ENCODE assay signal across 1 cellular context in the genomic region with DNA sequence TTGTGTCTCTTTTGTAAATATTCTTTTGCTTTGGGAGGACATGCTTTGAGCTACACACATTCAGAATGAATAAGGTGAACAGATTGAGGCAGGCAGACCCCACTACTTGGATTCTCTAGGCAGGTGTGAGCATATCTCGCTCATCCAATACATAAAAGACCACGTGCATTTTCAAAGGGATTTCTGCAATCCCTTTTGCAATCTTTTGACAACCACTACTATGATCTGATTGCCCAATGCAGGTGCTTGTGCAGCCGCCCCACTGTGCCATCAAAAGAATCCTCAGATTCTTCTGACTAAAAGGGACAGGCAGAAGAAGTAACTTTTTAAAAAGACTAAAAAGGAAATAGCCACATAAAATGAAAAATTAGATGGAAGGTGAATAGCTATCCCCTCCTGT.
A peak's percentile ranks its signal among the peaks of the same experiment; 100 is the strongest.
TF ChIP-seq lines count a peak whose summit lies in the region.

No MANE protein-coding gene starts in this region.

TF ChIP-seq in HepG2, 621 proteins besides CTCF, POLR2A, EP300 and RAD21 (continued from another document and continues in another):
- TF ChIP-seq, protein P1, sequence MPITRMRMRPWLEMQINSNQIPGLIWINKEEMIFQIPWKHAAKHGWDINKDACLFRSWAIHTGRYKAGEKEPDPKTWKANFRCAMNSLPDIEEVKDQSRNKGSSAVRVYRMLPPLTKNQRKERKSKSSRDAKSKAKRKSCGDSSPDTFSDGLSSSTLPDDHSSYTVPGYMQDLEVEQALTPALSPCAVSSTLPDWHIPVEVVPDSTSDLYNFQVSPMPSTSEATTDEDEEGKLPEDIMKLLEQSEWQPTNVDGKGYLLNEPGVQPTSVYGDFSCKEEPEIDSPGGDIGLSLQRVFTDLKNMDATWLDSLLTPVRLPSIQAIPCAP (CRISPR knock-in tag; IDR thresholded peaks at IDR 0.05; ENCODE audit: low read depth) = no peak
- TF ChIP-seq CBFB (CRISPR knock-in tag; IDR thresholded peaks at IDR 0.05) (no peak), IRF2 (CRISPR knock-in tag; IDR thresholded peaks at IDR 0.05) (no peak), RARA (CRISPR knock-in tag; IDR thresholded peaks at IDR 0.05) (peak; percentile 31; the same call in 1 of the 2 replicates), ZMYM3 (CRISPR knock-in tag; IDR thresholded peaks at IDR 0.05) (no peak), MXD4 (CRISPR knock-in tag; IDR thresholded peaks at IDR 0.05) (peak; percentile 53; the same call in 1 of the 2 replicates), ZBTB3 (CRISPR knock-in tag; IDR thresholded peaks at IDR 0.05; ENCODE audit: borderline replicate concordance, low read depth) (no peak), HHEX (CRISPR knock-in tag; IDR thresholded peaks at IDR 0.05) (no peak), CEBPB (IDR thresholded peaks at IDR 0.05; ENCODE audit: borderline replicate concordance, low read depth, low read length) (peak; percentile 97), KMT2B (CRISPR knock-in tag; IDR thresholded peaks at IDR 0.05) (no peak), DMAP1 (CRISPR knock-in tag; IDR thresholded peaks at IDR 0.05) (peak; percentile 32; the same call in 1 of the 2 replicates), TBP (CRISPR knock-in tag; IDR thresholded peaks at IDR 0.05) (no peak), ADNP (CRISPR knock-in tag; IDR thresholded peaks at IDR 0.05) (no peak), NCOA2 (CRISPR knock-in tag; IDR thresholded peaks at IDR 0.05) (peak; percentile 83), SOX6 (IDR thresholded peaks at IDR 0.05) (no peak), SOX6 (CRISPR knock-in tag; IDR thresholded peaks at IDR 0.05) (peak; percentile 69), SCMH1 (CRISPR knock-in tag; IDR thresholded peaks at IDR 0.05; ENCODE audit: borderline replicate concordance) (no peak), HMG20A (CRISPR knock-in tag; IDR thresholded peaks at IDR 0.05; ENCODE audit: borderline replicate concordance) (peak; percentile 82), U2AF2 (IDR thresholded peaks at IDR 0.05; ENCODE audit: low read depth, low read length) (no peak), ISL2 (CRISPR knock-in tag; IDR thresholded peaks at IDR 0.05) (peak; percentile 77), ZNF343 (CRISPR knock-in tag; IDR thresholded peaks at IDR 0.05) (no peak), PCBP2 (optimal IDR thresholded peaks at IDR 0.05; ENCODE audit: low read depth, low read length, poor library complexity, severe bottlenecking) (no peak), HNF4G (IDR thresholded peaks at IDR 0.05; ENCODE audit: borderline replicate concordance, low read depth, low read length) (0 out of 2 replicates have a peak, but pooled peaks have one; percentile 17), HNF4G (CRISPR knock-in tag; IDR thresholded peaks at IDR 0.05; ENCODE audit: borderline replicate concordance, low read depth) (no peak), ZNF674 (CRISPR knock-in tag; IDR thresholded peaks at IDR 0.05; ENCODE audit: low read depth) (no peak)
- TF ChIP-seq, protein P2, sequence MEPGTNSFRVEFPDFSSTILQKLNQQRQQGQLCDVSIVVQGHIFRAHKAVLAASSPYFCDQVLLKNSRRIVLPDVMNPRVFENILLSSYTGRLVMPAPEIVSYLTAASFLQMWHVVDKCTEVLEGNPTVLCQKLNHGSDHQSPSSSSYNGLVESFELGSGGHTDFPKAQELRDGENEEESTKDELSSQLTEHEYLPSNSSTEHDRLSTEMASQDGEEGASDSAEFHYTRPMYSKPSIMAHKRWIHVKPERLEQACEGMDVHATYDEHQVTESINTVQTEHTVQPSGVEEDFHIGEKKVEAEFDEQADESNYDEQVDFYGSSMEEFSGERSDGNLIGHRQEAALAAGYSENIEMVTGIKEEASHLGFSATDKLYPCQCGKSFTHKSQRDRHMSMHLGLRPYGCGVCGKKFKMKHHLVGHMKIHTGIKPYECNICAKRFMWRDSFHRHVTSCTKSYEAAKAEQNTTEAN (CRISPR knock-in tag; conservative IDR thresholded peaks at IDR 0.05) = peak; percentile 71; the same call in 1 of the 2 replicates
- TF ChIP-seq, protein P3, sequence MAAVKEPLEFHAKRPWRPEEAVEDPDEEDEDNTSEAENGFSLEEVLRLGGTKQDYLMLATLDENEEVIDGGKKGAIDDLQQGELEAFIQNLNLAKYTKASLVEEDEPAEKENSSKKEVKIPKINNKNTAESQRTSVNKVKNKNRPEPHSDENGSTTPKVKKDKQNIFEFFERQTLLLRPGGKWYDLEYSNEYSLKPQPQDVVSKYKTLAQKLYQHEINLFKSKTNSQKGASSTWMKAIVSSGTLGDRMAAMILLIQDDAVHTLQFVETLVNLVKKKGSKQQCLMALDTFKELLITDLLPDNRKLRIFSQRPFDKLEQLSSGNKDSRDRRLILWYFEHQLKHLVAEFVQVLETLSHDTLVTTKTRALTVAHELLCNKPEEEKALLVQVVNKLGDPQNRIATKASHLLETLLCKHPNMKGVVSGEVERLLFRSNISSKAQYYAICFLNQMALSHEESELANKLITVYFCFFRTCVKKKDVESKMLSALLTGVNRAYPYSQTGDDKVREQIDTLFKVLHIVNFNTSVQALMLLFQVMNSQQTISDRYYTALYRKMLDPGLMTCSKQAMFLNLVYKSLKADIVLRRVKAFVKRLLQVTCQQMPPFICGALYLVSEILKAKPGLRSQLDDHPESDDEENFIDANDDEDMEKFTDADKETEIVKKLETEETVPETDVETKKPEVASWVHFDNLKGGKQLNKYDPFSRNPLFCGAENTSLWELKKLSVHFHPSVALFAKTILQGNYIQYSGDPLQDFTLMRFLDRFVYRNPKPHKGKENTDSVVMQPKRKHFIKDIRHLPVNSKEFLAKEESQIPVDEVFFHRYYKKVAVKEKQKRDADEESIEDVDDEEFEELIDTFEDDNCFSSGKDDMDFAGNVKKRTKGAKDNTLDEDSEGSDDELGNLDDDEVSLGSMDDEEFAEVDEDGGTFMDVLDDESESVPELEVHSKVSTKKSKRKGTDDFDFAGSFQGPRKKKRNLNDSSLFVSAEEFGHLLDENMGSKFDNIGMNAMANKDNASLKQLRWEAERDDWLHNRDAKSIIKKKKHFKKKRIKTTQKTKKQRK (IDR thresholded peaks at IDR 0.05; ENCODE audit: low read length) = no peak
- TF ChIP-seq, protein P4, sequence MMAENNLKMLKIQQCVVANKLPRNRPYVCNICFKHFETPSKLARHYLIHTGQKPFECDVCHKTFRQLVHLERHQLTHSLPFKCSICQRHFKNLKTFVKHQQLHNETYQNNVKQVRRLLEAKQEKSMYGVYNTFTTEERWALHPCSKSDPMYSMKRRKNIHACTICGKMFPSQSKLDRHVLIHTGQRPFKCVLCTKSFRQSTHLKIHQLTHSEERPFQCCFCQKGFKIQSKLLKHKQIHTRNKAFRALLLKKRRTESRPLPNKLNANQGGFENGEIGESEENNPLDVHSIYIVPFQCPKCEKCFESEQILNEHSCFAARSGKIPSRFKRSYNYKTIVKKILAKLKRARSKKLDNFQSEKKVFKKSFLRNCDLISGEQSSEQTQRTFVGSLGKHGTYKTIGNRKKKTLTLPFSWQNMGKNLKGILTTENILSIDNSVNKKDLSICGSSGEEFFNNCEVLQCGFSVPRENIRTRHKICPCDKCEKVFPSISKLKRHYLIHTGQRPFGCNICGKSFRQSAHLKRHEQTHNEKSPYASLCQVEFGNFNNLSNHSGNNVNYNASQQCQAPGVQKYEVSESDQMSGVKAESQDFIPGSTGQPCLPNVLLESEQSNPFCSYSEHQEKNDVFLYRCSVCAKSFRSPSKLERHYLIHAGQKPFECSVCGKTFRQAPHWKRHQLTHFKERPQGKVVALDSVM (CRISPR knock-in tag; IDR thresholded peaks at IDR 0.05) = no peak
- TF ChIP-seq, protein P5, sequence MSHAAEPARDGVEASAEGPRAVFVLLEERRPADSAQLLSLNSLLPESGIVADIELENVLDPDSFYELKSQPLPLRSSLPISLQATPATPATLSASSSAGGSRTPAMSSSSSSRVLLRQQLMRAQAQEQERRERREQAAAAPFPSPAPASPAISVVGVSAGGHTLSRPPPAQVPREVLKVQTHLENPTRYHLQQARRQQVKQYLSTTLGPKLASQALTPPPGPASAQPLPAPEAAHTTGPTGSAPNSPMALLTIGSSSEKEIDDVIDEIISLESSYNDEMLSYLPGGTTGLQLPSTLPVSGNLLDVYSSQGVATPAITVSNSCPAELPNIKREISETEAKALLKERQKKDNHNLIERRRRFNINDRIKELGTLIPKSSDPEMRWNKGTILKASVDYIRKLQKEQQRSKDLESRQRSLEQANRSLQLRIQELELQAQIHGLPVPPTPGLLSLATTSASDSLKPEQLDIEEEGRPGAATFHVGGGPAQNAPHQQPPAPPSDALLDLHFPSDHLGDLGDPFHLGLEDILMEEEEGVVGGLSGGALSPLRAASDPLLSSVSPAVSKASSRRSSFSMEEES (CRISPR knock-in tag; IDR thresholded peaks at IDR 0.05) = peak; percentile 94
- TF ChIP-seq, protein P6, sequence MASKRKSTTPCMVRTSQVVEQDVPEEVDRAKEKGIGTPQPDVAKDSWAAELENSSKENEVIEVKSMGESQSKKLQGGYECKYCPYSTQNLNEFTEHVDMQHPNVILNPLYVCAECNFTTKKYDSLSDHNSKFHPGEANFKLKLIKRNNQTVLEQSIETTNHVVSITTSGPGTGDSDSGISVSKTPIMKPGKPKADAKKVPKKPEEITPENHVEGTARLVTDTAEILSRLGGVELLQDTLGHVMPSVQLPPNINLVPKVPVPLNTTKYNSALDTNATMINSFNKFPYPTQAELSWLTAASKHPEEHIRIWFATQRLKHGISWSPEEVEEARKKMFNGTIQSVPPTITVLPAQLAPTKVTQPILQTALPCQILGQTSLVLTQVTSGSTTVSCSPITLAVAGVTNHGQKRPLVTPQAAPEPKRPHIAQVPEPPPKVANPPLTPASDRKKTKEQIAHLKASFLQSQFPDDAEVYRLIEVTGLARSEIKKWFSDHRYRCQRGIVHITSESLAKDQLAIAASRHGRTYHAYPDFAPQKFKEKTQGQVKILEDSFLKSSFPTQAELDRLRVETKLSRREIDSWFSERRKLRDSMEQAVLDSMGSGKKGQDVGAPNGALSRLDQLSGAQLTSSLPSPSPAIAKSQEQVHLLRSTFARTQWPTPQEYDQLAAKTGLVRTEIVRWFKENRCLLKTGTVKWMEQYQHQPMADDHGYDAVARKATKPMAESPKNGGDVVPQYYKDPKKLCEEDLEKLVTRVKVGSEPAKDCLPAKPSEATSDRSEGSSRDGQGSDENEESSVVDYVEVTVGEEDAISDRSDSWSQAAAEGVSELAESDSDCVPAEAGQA (IDR thresholded peaks at IDR 0.05; ENCODE audit: low read depth) = no peak
- TF ChIP-seq, protein P6 (CRISPR knock-in tag; IDR thresholded peaks at IDR 0.05; ENCODE audit: borderline replicate concordance) = no peak
- TF ChIP-seq, protein P7, sequence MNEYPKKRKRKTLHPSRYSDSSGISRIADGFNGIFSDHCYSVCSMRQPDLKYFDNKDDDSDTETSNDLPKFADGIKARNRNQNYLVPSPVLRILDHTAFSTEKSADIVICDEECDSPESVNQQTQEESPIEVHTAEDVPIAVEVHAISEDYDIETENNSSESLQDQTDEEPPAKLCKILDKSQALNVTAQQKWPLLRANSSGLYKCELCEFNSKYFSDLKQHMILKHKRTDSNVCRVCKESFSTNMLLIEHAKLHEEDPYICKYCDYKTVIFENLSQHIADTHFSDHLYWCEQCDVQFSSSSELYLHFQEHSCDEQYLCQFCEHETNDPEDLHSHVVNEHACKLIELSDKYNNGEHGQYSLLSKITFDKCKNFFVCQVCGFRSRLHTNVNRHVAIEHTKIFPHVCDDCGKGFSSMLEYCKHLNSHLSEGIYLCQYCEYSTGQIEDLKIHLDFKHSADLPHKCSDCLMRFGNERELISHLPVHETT (CRISPR knock-in tag; conservative IDR thresholded peaks at IDR 0.05) = no peak
- TF ChIP-seq, protein P8, sequence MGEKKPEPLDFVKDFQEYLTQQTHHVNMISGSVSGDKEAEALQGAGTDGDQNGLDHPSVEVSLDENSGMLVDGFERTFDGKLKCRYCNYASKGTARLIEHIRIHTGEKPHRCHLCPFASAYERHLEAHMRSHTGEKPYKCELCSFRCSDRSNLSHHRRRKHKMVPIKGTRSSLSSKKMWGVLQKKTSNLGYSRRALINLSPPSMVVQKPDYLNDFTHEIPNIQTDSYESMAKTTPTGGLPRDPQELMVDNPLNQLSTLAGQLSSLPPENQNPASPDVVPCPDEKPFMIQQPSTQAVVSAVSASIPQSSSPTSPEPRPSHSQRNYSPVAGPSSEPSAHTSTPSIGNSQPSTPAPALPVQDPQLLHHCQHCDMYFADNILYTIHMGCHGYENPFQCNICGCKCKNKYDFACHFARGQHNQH (CRISPR knock-in tag; IDR thresholded peaks at IDR 0.05) = 0 out of 2 replicates have a peak, but pooled peaks have one; percentile 45
- TF ChIP-seq, protein P9, sequence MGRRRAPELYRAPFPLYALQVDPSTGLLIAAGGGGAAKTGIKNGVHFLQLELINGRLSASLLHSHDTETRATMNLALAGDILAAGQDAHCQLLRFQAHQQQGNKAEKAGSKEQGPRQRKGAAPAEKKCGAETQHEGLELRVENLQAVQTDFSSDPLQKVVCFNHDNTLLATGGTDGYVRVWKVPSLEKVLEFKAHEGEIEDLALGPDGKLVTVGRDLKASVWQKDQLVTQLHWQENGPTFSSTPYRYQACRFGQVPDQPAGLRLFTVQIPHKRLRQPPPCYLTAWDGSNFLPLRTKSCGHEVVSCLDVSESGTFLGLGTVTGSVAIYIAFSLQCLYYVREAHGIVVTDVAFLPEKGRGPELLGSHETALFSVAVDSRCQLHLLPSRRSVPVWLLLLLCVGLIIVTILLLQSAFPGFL (CRISPR knock-in tag; IDR thresholded peaks at IDR 0.05) = no peak
- TF ChIP-seq, protein P10, sequence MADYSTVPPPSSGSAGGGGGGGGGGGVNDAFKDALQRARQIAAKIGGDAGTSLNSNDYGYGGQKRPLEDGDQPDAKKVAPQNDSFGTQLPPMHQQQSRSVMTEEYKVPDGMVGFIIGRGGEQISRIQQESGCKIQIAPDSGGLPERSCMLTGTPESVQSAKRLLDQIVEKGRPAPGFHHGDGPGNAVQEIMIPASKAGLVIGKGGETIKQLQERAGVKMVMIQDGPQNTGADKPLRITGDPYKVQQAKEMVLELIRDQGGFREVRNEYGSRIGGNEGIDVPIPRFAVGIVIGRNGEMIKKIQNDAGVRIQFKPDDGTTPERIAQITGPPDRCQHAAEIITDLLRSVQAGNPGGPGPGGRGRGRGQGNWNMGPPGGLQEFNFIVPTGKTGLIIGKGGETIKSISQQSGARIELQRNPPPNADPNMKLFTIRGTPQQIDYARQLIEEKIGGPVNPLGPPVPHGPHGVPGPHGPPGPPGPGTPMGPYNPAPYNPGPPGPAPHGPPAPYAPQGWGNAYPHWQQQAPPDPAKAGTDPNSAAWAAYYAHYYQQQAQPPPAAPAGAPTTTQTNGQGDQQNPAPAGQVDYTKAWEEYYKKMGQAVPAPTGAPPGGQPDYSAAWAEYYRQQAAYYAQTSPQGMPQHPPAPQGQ (CRISPR knock-in tag; IDR thresholded peaks at IDR 0.05; ENCODE audit: borderline replicate concordance) = no peak
